17 cellular contexts compared by ENCODE assay signal in genomic region chr3:10470666-10471336, GRCh38. TPM values are rescaled to one million over a fixed set of nuclear protein-coding genes. Genes with fewer than 3 reads are reported as not detected.
DNase-seq lines count a peak whose midpoint lies in the region; ATAC-seq and TF ChIP-seq lines count a peak whose summit lies in the region.
"Had no signal": no experiment of that assay in that cellular context is flagged by ENCODE, and none has a peak within 500 bp of the region (broad histone marks: within the 10 kb centered on the region; RNA-seq: fewer than 3 reads in every experiment).

No MANE protein-coding gene starts in this region.

- H3K4me3 ChIP-seq in SK-N-SH (ENCODE audit: low read depth in 2 of 2, low read length in 1 of 2) (no peak overlapping the region), gastrocnemius medialis (peak overlapping the region in 3 of 4 donors; percentile 14 to 39 (median 14)), trophoblast cell (ENCODE audit: low read depth, low read length) (no peak overlapping the region)
- H3K4me3 ChIP-seq: gastroesophageal sphincter, HAP-1, mucosa of descending colon, ovary had no signal

- TF ChIP-seq EP300 in SK-N-SH (IDR thresholded peaks at IDR 0.05; ENCODE audit: borderline replicate concordance in 1 of 2, low read depth in 1 of 2, low read length in 1 of 2), result no peak

- H3K79me1 ChIP-seq in trophoblast cell (ENCODE audit: low read length), result no peaks in the 10 kb centered on the region

- H3K4ac ChIP-seq in trophoblast cell (ENCODE audit: low read depth, low read length), result no peak overlapping the region

- TF ChIP-seq CTCF in SK-N-SH (IDR thresholded peaks at IDR 0.05), result no peak
- TF ChIP-seq CTCF in gastrocnemius medialis (IDR thresholded peaks at IDR 0.05 in 4 of 5, conservative IDR thresholded peaks at IDR 0.05 in 1 of 5), result no peak

- H4K8ac ChIP-seq in trophoblast cell (ENCODE audit: low read depth, low read length), result no peak overlapping the region

- H3K9me3 ChIP-seq in SK-N-SH (no peaks in the 10 kb centered on the region), gastrocnemius medialis (no peaks in the 10 kb centered on the region), trophoblast cell (ENCODE audit: insufficient read depth, low read depth, low read length) (peaks cover 1% of the 10 kb centered on the region)
- H3K9me3 ChIP-seq: gastroesophageal sphincter, HAP-1, mucosa of descending colon, ovary had no signal

- H3K27ac ChIP-seq in SK-N-SH (ENCODE audit: low read depth in 2 of 2, low read length in 1 of 2) (no peak overlapping the region), angular gyrus (ENCODE audit: low read depth, low read length) (peak overlapping the region; percentile 51), gastrocnemius medialis (peak overlapping the region; percentile 91 to 96 (median 94)), trophoblast cell (ENCODE audit: low read depth, low read length) (no peak overlapping the region)
- H3K27ac ChIP-seq: gastroesophageal sphincter, KMS-11, ovary had no signal

- H2BK120ac ChIP-seq in trophoblast cell (ENCODE audit: insufficient read depth, low read length, poor library complexity), result no peak overlapping the region

- in situ Hi-C loops in gastrocnemius medialis (cut with MboI; ENCODE audit: low sequenced_read_pairs in 4 of 4), result no loop called here

- no peak for TF ChIP-seq RAD21 in SK-N-SH (IDR thresholded peaks at IDR 0.05; ENCODE audit: low read length)

- H3K9me2 ChIP-seq in SK-N-SH, result no peaks in the 10 kb centered on the region

- no peaks in the 10 kb centered on the region for H4K20me1 ChIP-seq in SK-N-SH (ENCODE audit: insufficient read depth)

- H4K12ac ChIP-seq in trophoblast cell (ENCODE audit: low read depth, low read length), result no peak overlapping the region

- no peak overlapping the region for H4K91ac ChIP-seq in trophoblast cell (ENCODE audit: low read depth, low read length)

- POLR2A ChIA-PET in SK-N-SH (lab: Yijun Ruan, JAX), result no interaction called here

- H2AK5ac ChIP-seq in trophoblast cell (ENCODE audit: low read length), result no peak overlapping the region

- ATAC-seq in SK-N-SH treated with all-trans-retinoic acid at 6 μM for 48 hours, result no peak
- peak; percentile 34 to 40 for ATAC-seq in gastrocnemius medialis
- ATAC-seq: activated naive CD8-positive, alpha-beta T cell treated with anti-CD3 and anti-CD28 coated beads, Interleukin-2, amount 50 U/mL, for 24 hours; gastroesophageal sphincter; mucosa of descending colon had no signal

- TF ChIP-seq POLR2A in gastrocnemius medialis (IDR thresholded peaks at IDR 0.05), result no peak

- H3K36me3 ChIP-seq in SK-N-SH (replicated peaks in 1 of 2; ENCODE audit: control insufficient read depth in 1 of 2, insufficient read depth in 2 of 2, low read length in 1 of 2) (no peaks in the 10 kb centered on the region), gastrocnemius medialis (no peaks in the 10 kb centered on the region), trophoblast cell (ENCODE audit: control insufficient read depth in 1 of 2, insufficient read depth in 2 of 2, low read length in 2 of 2) (no peaks in the 10 kb centered on the region)
- H3K36me3 ChIP-seq: gastroesophageal sphincter, HAP-1, ovary had no signal

- H2BK5ac ChIP-seq in trophoblast cell (ENCODE audit: low read depth, low read length, poor library complexity), result no peak overlapping the region

- no peak overlapping the region for H3K4me2 ChIP-seq in SK-N-SH
- H3K4me2 ChIP-seq in trophoblast cell (ENCODE audit: low read length), result no peak overlapping the region
- H3K4me2 ChIP-seq: KMS-11 had no signal

- CTCF ChIA-PET in SK-N-SH (lab: Yijun Ruan, JAX), result interaction anchor here (1.1 to 2.4 kb wide), 4 partner anchors 10 to 268 kb away, joined by 3 to 12 read pairs (median 3); no protein-coding TSS in a partner anchor

- H3K79me2 ChIP-seq in SK-N-SH (ENCODE audit: insufficient read depth) (no peaks in the 10 kb centered on the region), trophoblast cell (ENCODE audit: control insufficient read depth, insufficient read depth, low read length, poor library complexity) (no peaks in the 10 kb centered on the region)

- intact Hi-C loops in gastrocnemius medialis (cut with DNase I; ENCODE audit: low total_unique reads), result loop anchor here (5.0 kb wide), 1 partner anchor 46 kb away; no protein-coding TSS in a partner anchor

- 28% methylated on average over 8 of the region's 21 CpGs for WGBS in SK-N-SH (ENCODE audit: low lambda C conversion rate)
- no CpG with 5 or more reads among the region's 21 CpGs for WGBS in trophoblast cell (ENCODE audit: extremely low coverage, insufficient coverage, insufficient read length)

- no peak overlapping the region for H3K23ac ChIP-seq in trophoblast cell (ENCODE audit: low read length)

- H3K9ac ChIP-seq in SK-N-SH, result no peak overlapping the region
- no peak overlapping the region for H3K9ac ChIP-seq in trophoblast cell (ENCODE audit: low read length)
- H3K9ac ChIP-seq: KMS-11 had no signal

- DNase-seq in SK-N-SH (peak; percentile 58), iPS-NIHi7 (ENCODE audit: extremely low spot score) (peak; percentile 76), gastrocnemius medialis (peak; percentile 24 to 74), dermis blood vessel endothelial cell (no peak), trophoblast cell (no peak), putamen (ENCODE audit: low spot score) (no peak)
- DNase-seq: activated naive CD8-positive, alpha-beta T cell treated with anti-CD3 and anti-CD28 coated beads, Interleukin-2, amount 50 U/mL, for 24 hours; kidney; mucosa of descending colon; NCI-H1105; ovary had no signal

- no peak overlapping the region for H3K14ac ChIP-seq in trophoblast cell (ENCODE audit: low read length)

- H3K27me3 ChIP-seq in SK-N-SH (ENCODE audit: insufficient read depth) (peaks cover 4% of the 10 kb centered on the region; the same call in 1 of the 2 replicates), gastrocnemius medialis (no peaks in the 10 kb centered on the region), trophoblast cell (ENCODE audit: insufficient read depth, low read length) (no peaks in the 10 kb centered on the region)
- H3K27me3 ChIP-seq: ovary had no signal

- H2AFZ ChIP-seq in SK-N-SH (ENCODE audit: low read depth) (no peak overlapping the region), trophoblast cell (ENCODE audit: insufficient read depth, low read length, poor library complexity) (no peak overlapping the region)

- no peaks in the 10 kb centered on the region for H3F3A ChIP-seq in SK-N-SH (replicated peaks; ENCODE audit: insufficient read depth)

- H3K4me1 ChIP-seq in SK-N-SH (ENCODE audit: control insufficient read depth in 1 of 2, insufficient read depth in 2 of 2, low read depth in 1 of 2, low read length in 1 of 2) (peaks cover 0 to 30% of the 10 kb centered on the region in 2 experiments; a peak in 2 of 4 replicates), gastrocnemius medialis (peaks cover 44 to 45% of the 10 kb centered on the region in 2 donors), trophoblast cell (ENCODE audit: control insufficient read depth in 1 of 2, insufficient read depth in 2 of 2, low read length in 2 of 2) (no peaks in the 10 kb centered on the region)
- H3K4me1 ChIP-seq: HAP-1 had no signal

- no peak overlapping the region for H2BK12ac ChIP-seq in trophoblast cell (ENCODE audit: low read length)

- no peak overlapping the region for H3K18ac ChIP-seq in trophoblast cell (ENCODE audit: low read length)

TF ChIP-seq in SK-N-SH, 30 proteins besides CTCF, POLR2A, EP300 and RAD21 (continues in another document):
- TF ChIP-seq FOXM1 (IDR thresholded peaks at IDR 0.05; ENCODE audit: low read depth), result no peak
- no peak for TF ChIP-seq USF1 (IDR thresholded peaks at IDR 0.05; ENCODE audit: borderline replicate concordance, low read depth)

TF ChIP-seq in SK-N-SH treated with all-trans-retinoic acid at 6 μM for 48 hours, 23 proteins besides CTCF, POLR2A, EP300 and RAD21:
- TF ChIP-seq ESRRG (CRISPR knock-in tag; IDR thresholded peaks at IDR 0.05) (no peak), OSR1 (CRISPR knock-in tag; IDR thresholded peaks at IDR 0.05) (no peak), SNAI2 (CRISPR knock-in tag; IDR thresholded peaks at IDR 0.05) (no peak), ZC3H10 (CRISPR knock-in tag; IDR thresholded peaks at IDR 0.05) (no peak)
TF ChIP-seq in SK-N-SH treated with all-trans-retinoic acid at 6 μM for 48 hours: peak in this region for 0.

RNA-seq across cellular contexts. Expression of gene ATP2B2, which starts 34.6 kb away (rescaled TPM):
- 0.05 and 0.15 TPM in 2 replicates for polyA plus RNA-seq in SK-N-SH (2012; rRNA removed)
- polyA plus RNA-seq in SK-N-SH (2012; cell fraction: cytosol; rRNA removed), result 0.05 and 0.10 TPM in 2 replicates
- 0.04 and 0.11 TPM in 2 replicates for polyA plus RNA-seq in SK-N-SH (2012; cell fraction: nucleus; rRNA removed)
- total RNA-seq in gastrocnemius medialis (1 to 10 TPM in 3 of 4 donors, under 1 TPM in 1; 0.31 to 2.9 (median 1.8) TPM), dermis blood vessel endothelial cell (not detected in 2 replicates)
- 0.01 TPM in 2 replicates for polyA plus RNA-seq in trophoblast cell (2013)
- total RNA-seq: SK-MEL-5 had no signal

Comparison
In these comparisons a context has a peak if more than half of its experiments do, and no peak if none do; other contexts are left out.
1. DNase-seq: peak in SK-N-SH (single experiment), iPS-NIHi7 (single experiment) and gastrocnemius medialis (2 of 2); none in dermis blood vessel endothelial cell (single experiment), trophoblast cell (0 of 2) and putamen (single experiment).
2. H3K27ac ChIP-seq: peak in angular gyrus (single experiment) and gastrocnemius medialis (4 of 4); none in SK-N-SH (0 of 2) and trophoblast cell (single experiment).
3. H3K4me3 ChIP-seq: peak in gastrocnemius medialis (3 of 4); none in SK-N-SH (0 of 2) and trophoblast cell (single experiment).